In genomic region chr7:67040832-67041231, GRCh38 we compare ENCODE assay signal across 8 cellular contexts. TPM values are rescaled to one million over a fixed set of nuclear protein-coding genes. Genes with fewer than 3 reads are reported as not detected.
DNase-seq lines count a peak whose midpoint lies in the region; ATAC-seq, FAIRE-seq and TF ChIP-seq lines count a peak whose summit lies in the region.
"Not testable (repeated sequence)": the region's sequence is repeated elsewhere in the genome, so short reads cannot be mapped to it uniquely, and the experiment has no call there.

No MANE protein-coding gene starts in this region.

- ATAC-seq in memory B cell (ENCODE audit: low read depth) = not testable (repeated sequence)

- not testable (repeated sequence) for DNase-seq in AG09319 (ENCODE audit: extremely low read depth, low read depth); choroid plexus epithelial cell (ENCODE audit: low read depth); foreskin fibroblast; memory B cell (ENCODE audit: low spot score in 2 of 2)
- peak; percentile 25 for DNase-seq in NAMALWA (ENCODE audit: low spot score)

- not testable (repeated sequence) for H3K4me3 Mint-ChIP-seq in memory B cell

- not testable (repeated sequence) for H3K27me3 ChIP-seq in skeletal muscle satellite cell (ENCODE audit: control insufficient read depth, insufficient read depth, low read length)

- not testable (repeated sequence) for H3K36me3 ChIP-seq in skeletal muscle satellite cell (ENCODE audit: insufficient read depth, low read length)

- peak overlapping the region; percentile 28 for H3K9ac ChIP-seq in skeletal muscle satellite cell (ENCODE audit: low read depth, low read length)

- FAIRE-seq in TTC549 (lab: Jason Lieb, UNC) = peak; percentile 85

- H3K27me3 Mint-ChIP-seq in memory B cell = not testable (repeated sequence)

- not testable (repeated sequence) for H3K4me1 Mint-ChIP-seq in memory B cell

- TF ChIP-seq CTCF in AG09319 (IDR thresholded peaks at IDR 0.05; ENCODE audit: low read depth, low read length) = peak; percentile 19
- peak; percentile 28; the same call in 1 of the 3 replicates for TF ChIP-seq CTCF in GM12872 (IDR thresholded peaks at IDR 0.05; ENCODE audit: insufficient read depth, low read depth, low read length)
- peak; percentile 34 for TF ChIP-seq CTCF in choroid plexus epithelial cell (conservative IDR thresholded peaks at IDR 0.05; ENCODE audit: low read depth, low read length)
- peak; percentile 3 for TF ChIP-seq CTCF in foreskin fibroblast (IDR thresholded peaks at IDR 0.05; ENCODE audit: low read depth, low read length)

- H3K4me3 ChIP-seq in choroid plexus epithelial cell (ENCODE audit: low read depth, low read length); foreskin fibroblast (ENCODE audit: low read depth in 1 of 2, low read length in 2 of 2); skeletal muscle satellite cell (ENCODE audit: low read length): not testable (repeated sequence)

- H3K4me2 ChIP-seq in skeletal muscle satellite cell (ENCODE audit: low read length) = peak overlapping the region; percentile 22

- H3K9me3 ChIP-seq in skeletal muscle satellite cell (replicated peaks; ENCODE audit: low read length) = not testable (repeated sequence)

- H3K36me3 Mint-ChIP-seq in memory B cell = not testable (repeated sequence)

- not testable (repeated sequence) for H3K9me3 Mint-ChIP-seq in memory B cell

- peak overlapping the region; percentile 20 for H3K27ac Mint-ChIP-seq in memory B cell

- H3K4me1 ChIP-seq in skeletal muscle satellite cell (ENCODE audit: control insufficient read depth, insufficient read depth, low read length) = peaks cover 25% of the 10 kb centered on the region

RNA-seq across cellular contexts. Expression of gene TYW1, which starts 44.2 kb away (rescaled TPM):
- 9.6 and 16.0 TPM in 2 replicates for total RNA-seq in skeletal muscle satellite cell (2012; rRNA removed)

RNA-seq across cellular contexts. Expression of gene SBDS, which starts 45.4 kb away (rescaled TPM):
- 82.4 and 109 TPM in 2 replicates for total RNA-seq in skeletal muscle satellite cell (2012; rRNA removed)
